22 cellular contexts compared by ENCODE assay signal in genomic region chr10:130983749-130984148, GRCh38.
"Had no signal": no experiment of that assay in that cellular context is flagged by ENCODE, and none has a peak within 500 bp of the region (broad histone marks: within the 10 kb centered on the region; RNA-seq: fewer than 3 reads in every experiment).

No MANE protein-coding gene starts in this region.

- H3K27me3 ChIP-seq: Peyer's patch, SJCRH30 had no signal

- H2AFZ ChIP-seq: PC-9 had no signal

- H3K9me3 ChIP-seq: Peyer's patch, SJCRH30 had no signal

- H3K4me2 ChIP-seq: PC-9 had no signal

- H3K27ac ChIP-seq: PC-9, Peyer's patch, SJCRH30 had no signal

- H3K36me3 ChIP-seq: Peyer's patch, SJCRH30 had no signal

- DNase-seq: KBM-7; MV-4-11; NCI-H1048; NCI-H1105; NCI-H1417; NCI-H1436 treated with DMSO at 0.1 percent for 48 hours; NCI-H1694; NCI-H1930; NCI-H2081; NCI-H2107; NCI-H2227 treated with DMSO at 0.1 percent for 48 hours; NCI-H524; NCI-H526 treated with DMSO at 0.1 percent for 48 hours; NCI-H774; NK-92 treated with Interleukin-12 subunit alpha and Interleukin-12 subunit beta, amount 100 ng/mL, for 24 hours; OCI-M1; PC-9; Peyer's patch; SHP77 treated with DMSO at 0.1 percent for 48 hours; SJCRH30 had no signal

- H3K4me1 ChIP-seq: Peyer's patch, SJCRH30 had no signal

- H3K4me3 ChIP-seq: PC-9, Peyer's patch, SJCRH30 had no signal

- ATAC-seq: Right ventricle myocardium inferior, SK-N-SH treated with all-trans-retinoic acid at 6 μM for 48 hours had no signal
